19 cellular contexts compared by ENCODE assay signal in genomic region chr16:47721016-47721673, GRCh38.
DNase-seq lines count a peak whose midpoint lies in the region; ATAC-seq, FAIRE-seq and TF ChIP-seq lines count a peak whose summit lies in the region.
"Had no signal": no experiment of that assay in that cellular context is flagged by ENCODE, and none has a peak within 500 bp of the region (broad histone marks: within the 10 kb centered on the region; RNA-seq: fewer than 3 reads in every experiment).

No MANE protein-coding gene starts in this region.

- no peaks in the 10 kb centered on the region for H3K36me3 Mint-ChIP-seq in GM23338 (ENCODE audit: low read depth)
- no peaks in the 10 kb centered on the region for H3K36me3 Mint-ChIP-seq in activated CD8-positive, alpha-beta T cell treated with anti-CD3 and anti-CD28 coated beads for 36 hours (ENCODE audit: low read depth)
- H3K36me3 Mint-ChIP-seq: CD8-positive, alpha-beta memory T cell; IgD-negative memory B cell had no signal

- no peaks in the 10 kb centered on the region for H4K20me1 ChIP-seq in GM23338 (replicated peaks; ENCODE audit: insufficient read depth)
- no peaks in the 10 kb centered on the region for H4K20me1 ChIP-seq in H1 (replicated peaks in 1 of 2; ENCODE audit: control insufficient read depth in 1 of 2, insufficient read depth in 2 of 2, low read length in 2 of 2)
- no peaks in the 10 kb centered on the region for H4K20me1 ChIP-seq in MM.1S (ENCODE audit: insufficient read depth, low read length)
- H4K20me1 ChIP-seq: BLaER1 had no signal

- 88% methylated on average over 5 of the region's 5 CpGs; no CpG with 5 or more reads in 1 of the 2 experiments for WGBS in H1 (ENCODE audit: extremely low coverage in 1 of 2, insufficient coverage in 1 of 2, insufficient read length in 1 of 2, insufficient replicate concordance in 2 of 2, low coverage in 1 of 2, low lambda C conversion rate in 2 of 2, missing lambda C conversion rate in 1 of 2), 2 experiments
- 60 to 78% methylated on average over 5 of the region's 5 CpGs for WGBS in sigmoid colon, 2 donors

- H4K5ac ChIP-seq in H1 (ENCODE audit: insufficient read length, low read depth, low read length), result no peak overlapping the region

- H3K36me3 ChIP-seq in GM23338 (ENCODE audit: insufficient read depth) (no peaks in the 10 kb centered on the region), H1 (ENCODE audit: control insufficient read depth in 2 of 4, insufficient read depth in 4 of 4, low read length in 3 of 4) (no peaks in the 10 kb centered on the region), lower lobe of right lung (no peaks in the 10 kb centered on the region), MM.1S (replicated peaks; ENCODE audit: insufficient read depth, low read length) (no peaks in the 10 kb centered on the region), sigmoid colon (no peaks in the 10 kb centered on the region)
- H3K36me3 ChIP-seq: BLaER1 had no signal

- no peak overlapping the region for H3K4ac ChIP-seq in H1 (replicated peaks; ENCODE audit: insufficient read length, low read depth, low read length)

- no peak overlapping the region for H2BK12ac ChIP-seq in H1 (ENCODE audit: low read depth, low read length)

- H3K18ac ChIP-seq in H1 (ENCODE audit: extremely low read depth, low read length), result no peak overlapping the region

- CTCF ChIA-PET in H1 (lab: Charles Lee; ENCODE audit: partially characterized antibody), result no interaction called here
- CTCF ChIA-PET in activated CD8-positive, alpha-beta T cell treated with anti-CD3 and anti-CD28 coated beads for 36 hours (lab: Charles Lee), result no interaction called here

- H3K27me3 Mint-ChIP-seq in GM23338 (ENCODE audit: insufficient read depth, low read depth, poor library complexity), result peaks cover 2% of the 10 kb centered on the region
- H3K27me3 Mint-ChIP-seq in activated CD8-positive, alpha-beta T cell treated with anti-CD3 and anti-CD28 coated beads for 36 hours, result peaks cover 8% of the 10 kb centered on the region

- POLR2A ChIA-PET in H1 (lab: Charles Lee; ENCODE audit: partially characterized antibody), result no interaction called here
- POLR2A ChIA-PET in activated CD8-positive, alpha-beta T cell treated with anti-CD3 and anti-CD28 coated beads for 36 hours (lab: Charles Lee), result no interaction called here

- H3K79me2 ChIP-seq in GM23338 (replicated peaks; ENCODE audit: insufficient read depth), result no peaks in the 10 kb centered on the region
- H3K79me2 ChIP-seq in H1 (ENCODE audit: control insufficient read depth in 1 of 2, insufficient read depth in 2 of 2, low read length in 2 of 2), result no peaks in the 10 kb centered on the region
- no peaks in the 10 kb centered on the region for H3K79me2 ChIP-seq in MM.1S (ENCODE audit: low read length)

- no peaks in the 10 kb centered on the region for H3K9me3 Mint-ChIP-seq in GM23338
- no peaks in the 10 kb centered on the region for H3K9me3 Mint-ChIP-seq in activated CD8-positive, alpha-beta T cell treated with anti-CD3 and anti-CD28 coated beads for 36 hours
- H3K9me3 Mint-ChIP-seq: CD8-positive, alpha-beta memory T cell; IgD-negative memory B cell had no signal

- TF ChIP-seq RAD21 in H1 (IDR thresholded peaks at IDR 0.05 in 1 of 2, conservative IDR thresholded peaks at IDR 0.05 in 1 of 2; ENCODE audit: low read depth in 2 of 2, low read length in 2 of 2), result no peak

- DNase-seq in NCI-H2029 (lab: John Stamatoyannopoulos, UW) (peak; percentile 0), NCI-H2029 treated with DMSO at 0.1 percent for 48 hours (lab: John Stamatoyannopoulos, UW) (no peak), GM23338 (ENCODE audit: low spot score) (no peak), H1 (ENCODE audit: low read depth in 1 of 2, low spot score in 2 of 2) (no peak), lower lobe of right lung (no peak), MM.1S (no peak), sigmoid colon (no peak)
- DNase-seq in activated CD8-positive, alpha-beta T cell treated with anti-CD3 and anti-CD28 coated beads for 36 hours, result no peak
- DNase-seq: AML-193; Caco-2; CD8-positive, alpha-beta memory T cell; DMS79 had no signal

- H3K79me1 ChIP-seq in H1 (ENCODE audit: low read depth, low read length), result no peaks in the 10 kb centered on the region

- H2AFZ ChIP-seq in GM23338 (peak overlapping the region; percentile 38; the same call in 1 of the 2 replicates), H1 (ENCODE audit: low read length) (0 out of 2 replicates have a peak overlapping the region, but pooled peaks have one; percentile 17), MM.1S (ENCODE audit: low read length) (no peak overlapping the region)

- H3K9me2 ChIP-seq in GM23338 (ENCODE audit: insufficient read depth) (peaks cover 19% of the 10 kb centered on the region; the same call in 1 of the 2 replicates), MM.1S (replicated peaks; ENCODE audit: insufficient read depth, low read length) (no peaks in the 10 kb centered on the region)

- no peak for TF ChIP-seq EP300 in H1 (IDR thresholded peaks at IDR 0.05; ENCODE audit: borderline replicate concordance in 1 of 2, low read depth in 2 of 2, low read length in 2 of 2)
- no peak for TF ChIP-seq EP300 in sigmoid colon (IDR thresholded peaks at IDR 0.05)

- no peak overlapping the region for H3K4me2 ChIP-seq in GM23338
- H3K4me2 ChIP-seq in H1 (ENCODE audit: insufficient read depth in 1 of 2, low read depth in 2 of 2, low read length in 2 of 2), result no peak overlapping the region
- H3K4me2 ChIP-seq in MM.1S (ENCODE audit: low read depth, low read length), result no peak overlapping the region
- H3K4me2 ChIP-seq: BLaER1 had no signal

- H3K27ac ChIP-seq in GM23338 (ENCODE audit: low read depth), result no peak overlapping the region
- no peak overlapping the region for H3K27ac ChIP-seq in H1 (ENCODE audit: low read depth, low read length)
- H3K27ac ChIP-seq in lower lobe of right lung, result no peak overlapping the region
- no peak overlapping the region for H3K27ac ChIP-seq in MM.1S (ENCODE audit: low read length)
- H3K27ac ChIP-seq in sigmoid colon, result no peak overlapping the region
- H3K27ac ChIP-seq: 22Rv1, BLaER1 had no signal

- TF ChIP-seq CTCF in GM23338 (conservative IDR thresholded peaks at IDR 0.05; ENCODE audit: low read depth in 2 of 2) (no peak), H1 (IDR thresholded peaks at IDR 0.05; ENCODE audit: control extremely low read depth in 1 of 3, insufficient read depth in 1 of 3, low read depth in 1 of 3, low read length in 3 of 3) (no peak), lower lobe of right lung (IDR thresholded peaks at IDR 0.05) (no peak), MM.1S (IDR thresholded peaks at IDR 0.05; ENCODE audit: low read length) (no peak), sigmoid colon (IDR thresholded peaks at IDR 0.05) (no peak)
- TF ChIP-seq CTCF in activated CD8-positive, alpha-beta T cell treated with anti-CD3 and anti-CD28 coated beads for 36 hours (IDR thresholded peaks at IDR 0.05), result no peak

- no peaks in the 10 kb centered on the region for H3K27me3 ChIP-seq in GM23338 (ENCODE audit: insufficient read depth)
- no peaks in the 10 kb centered on the region for H3K27me3 ChIP-seq in H1 (replicated peaks in 1 of 4; ENCODE audit: control insufficient read depth in 3 of 4, extremely low read depth in 1 of 4, insufficient read depth in 3 of 4, low read length in 3 of 4)
- no peaks in the 10 kb centered on the region for H3K27me3 ChIP-seq in lower lobe of right lung (ENCODE audit: low read depth)
- H3K27me3 ChIP-seq in MM.1S (replicated peaks; ENCODE audit: insufficient read depth, low read length), result no peaks in the 10 kb centered on the region
- no peaks in the 10 kb centered on the region for H3K27me3 ChIP-seq in sigmoid colon
- H3K27me3 ChIP-seq: BLaER1 had no signal

- no peak overlapping the region for H3K56ac ChIP-seq in H1 (replicated peaks; ENCODE audit: insufficient read length, low read depth, low read length)

- H2BK20ac ChIP-seq in H1 (ENCODE audit: low read length), result no peak overlapping the region

- H3F3A ChIP-seq in GM23338 (replicated peaks; ENCODE audit: low read depth) (no peaks in the 10 kb centered on the region), MM.1S (ENCODE audit: insufficient read depth, low read length) (no peaks in the 10 kb centered on the region)

- H3K9ac ChIP-seq in H1 (replicated peaks in 1 of 4; ENCODE audit: extremely low read depth in 1 of 4, low read depth in 3 of 4, low read length in 3 of 4) (no peak overlapping the region), MM.1S (ENCODE audit: low read length) (no peak overlapping the region)
- H3K9ac ChIP-seq: BLaER1 had no signal

- FAIRE-seq in H1 (lab: Jason Lieb, UNC), result no peak
- FAIRE-seq: GM12891, GM19239, H54 had no signal

- H3K27ac Mint-ChIP-seq in GM23338, result no peak overlapping the region
- H3K27ac Mint-ChIP-seq in activated CD8-positive, alpha-beta T cell treated with anti-CD3 and anti-CD28 coated beads for 36 hours, result no peak overlapping the region
- H3K27ac Mint-ChIP-seq: CD8-positive, alpha-beta memory T cell had no signal

- no peak overlapping the region for H2BK15ac ChIP-seq in H1 (ENCODE audit: low read length)

- no peak overlapping the region for H4K8ac ChIP-seq in H1 (ENCODE audit: extremely low read depth, insufficient read depth, low read length)

- H3K4me1 ChIP-seq in GM23338 (ENCODE audit: insufficient read depth), result no peaks in the 10 kb centered on the region
- no peaks in the 10 kb centered on the region for H3K4me1 ChIP-seq in H1 (replicated peaks in 1 of 4; ENCODE audit: control insufficient read depth in 3 of 4, insufficient read depth in 4 of 4, low read length in 3 of 4)
- no peaks in the 10 kb centered on the region for H3K4me1 ChIP-seq in lower lobe of right lung
- H3K4me1 ChIP-seq in MM.1S (ENCODE audit: low read length), result no peaks in the 10 kb centered on the region
- no peaks in the 10 kb centered on the region for H3K4me1 ChIP-seq in sigmoid colon
- H3K4me1 ChIP-seq: BLaER1 had no signal

- no peak overlapping the region for H3K14ac ChIP-seq in H1 (ENCODE audit: insufficient read length)

- peaks cover 7% of the 10 kb centered on the region for H3K4me1 Mint-ChIP-seq in GM23338
- H3K4me1 Mint-ChIP-seq in activated CD8-positive, alpha-beta T cell treated with anti-CD3 and anti-CD28 coated beads for 36 hours (ENCODE audit: low read depth), result no peaks in the 10 kb centered on the region
- H3K4me1 Mint-ChIP-seq: CD8-positive, alpha-beta memory T cell; IgD-negative memory B cell had no signal

- H2AK5ac ChIP-seq in H1 (ENCODE audit: low read depth, low read length), result no peak overlapping the region

- no peak overlapping the region for H3K4me3 ChIP-seq in GM23338
- H3K4me3 ChIP-seq in H1 (ENCODE audit: extremely low read depth in 1 of 4, insufficient read depth in 2 of 4, low read depth in 3 of 4, low read length in 4 of 4), result no peak overlapping the region
- no peak overlapping the region for H3K4me3 ChIP-seq in lower lobe of right lung
- H3K4me3 ChIP-seq in MM.1S (ENCODE audit: low read length), result no peak overlapping the region
- H3K4me3 ChIP-seq in sigmoid colon, result no peak overlapping the region
- H3K4me3 ChIP-seq: BLaER1 had no signal

- H3K23me2 ChIP-seq in H1 (ENCODE audit: low read depth, low read length), result no peaks in the 10 kb centered on the region

- TF ChIP-seq POLR2A in H1 (IDR thresholded peaks at IDR 0.05; ENCODE audit: control extremely low read depth in 1 of 2, low read depth in 2 of 2, low read length in 2 of 2), result no peak
- no peak for TF ChIP-seq POLR2A in sigmoid colon (IDR thresholded peaks at IDR 0.05)

- intact Hi-C loops in lower lobe of right lung (cut with DNase I), result no loop called here
- intact Hi-C loops in activated CD8-positive, alpha-beta T cell treated with anti-CD3 and anti-CD28 coated beads for 36 hours (cut with micrococcal nuclease), result no loop called here
- intact Hi-C loops in sigmoid colon (cut with DNase I), result no loop called here

- H3K4me3 Mint-ChIP-seq in GM23338, result no peak overlapping the region
- no peak overlapping the region for H3K4me3 Mint-ChIP-seq in activated CD8-positive, alpha-beta T cell treated with anti-CD3 and anti-CD28 coated beads for 36 hours
- H3K4me3 Mint-ChIP-seq: CD8-positive, alpha-beta memory T cell; IgD-negative memory B cell had no signal

- ATAC-seq in GM23338, result no peak
- ATAC-seq in lower lobe of right lung, result peak; percentile 57 to 74
- ATAC-seq in activated CD8-positive, alpha-beta T cell treated with anti-CD3 and anti-CD28 coated beads for 36 hours, result no peak
- ATAC-seq: HCT116 had no signal

- H2BK120ac ChIP-seq in H1 (replicated peaks; ENCODE audit: low read depth, low read length), result no peak overlapping the region

- H3K9me3 ChIP-seq in H1 (ENCODE audit: insufficient read depth in 2 of 2, low read depth in 1 of 2, low read length in 1 of 2) (no peaks in the 10 kb centered on the region), lower lobe of right lung (no peaks in the 10 kb centered on the region), MM.1S (replicated peaks; ENCODE audit: insufficient read depth, low read length) (no peaks in the 10 kb centered on the region), sigmoid colon (no peaks in the 10 kb centered on the region)
- H3K9me3 ChIP-seq: BLaER1, Caco-2 had no signal

- H3K23ac ChIP-seq in H1 (ENCODE audit: insufficient read length), result no peak overlapping the region

- H2BK5ac ChIP-seq in H1 (ENCODE audit: low read depth, low read length), result no peak overlapping the region

- no peak overlapping the region for H4K91ac ChIP-seq in H1 (replicated peaks; ENCODE audit: insufficient read length, low read length)

Comparison
In these comparisons a context has a peak if more than half of its experiments do, and no peak if none do; other contexts are left out.
1. ATAC-seq: peak in lower lobe of right lung (2 of 2); none in GM23338 (single experiment) and activated CD8-positive, alpha-beta T cell treated with anti-CD3 and anti-CD28 coated beads for 36 hours (single experiment).